In the genomic region with DNA sequence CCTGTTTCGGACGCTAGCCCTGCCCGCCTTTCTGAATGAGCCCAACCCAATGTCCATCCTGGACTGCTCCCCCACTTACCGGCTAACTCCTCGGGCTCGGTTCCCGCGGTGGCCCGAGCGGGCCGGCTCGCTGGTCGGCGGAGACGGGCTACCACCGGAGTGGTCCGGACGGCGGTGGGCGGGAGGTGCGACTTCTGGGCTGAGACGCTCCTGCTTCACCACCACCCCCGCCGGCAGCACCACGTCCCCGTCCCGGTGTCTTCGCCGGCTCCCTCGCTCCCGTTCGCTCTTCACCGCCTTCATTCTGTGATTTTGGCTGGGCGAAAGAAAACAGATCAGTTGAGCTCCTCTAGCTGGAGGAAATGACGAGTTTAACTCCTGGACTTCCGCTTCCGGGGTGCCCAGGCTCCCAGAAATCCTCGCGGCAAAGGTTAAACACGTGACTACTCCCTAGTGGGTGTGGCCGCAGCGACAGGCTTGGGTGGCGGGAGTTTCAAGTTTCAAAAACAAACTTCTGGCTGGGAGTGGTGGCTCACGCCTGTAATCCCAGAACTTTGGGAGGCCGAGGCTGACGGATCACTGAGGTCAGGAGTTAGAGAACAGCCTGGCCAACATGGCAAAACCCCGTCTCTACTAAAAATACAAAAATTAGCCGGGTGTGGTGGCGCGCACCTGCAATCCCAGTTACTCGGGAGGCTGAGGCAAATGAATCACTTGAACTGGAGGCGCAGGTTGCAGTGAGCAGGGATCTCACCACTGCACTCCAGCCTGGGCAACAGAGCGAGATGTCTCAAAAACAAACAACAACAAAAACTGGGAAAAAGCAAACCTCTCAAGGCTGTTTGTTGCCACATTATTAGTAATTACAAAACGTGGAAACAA, we compare ENCODE assay signal across 8 cellular contexts. TPM values are rescaled to one million over a fixed set of nuclear protein-coding genes. Genes with fewer than 3 reads are reported as not detected.
DNase-seq lines count a peak whose midpoint lies in the region; ATAC-seq, FAIRE-seq and TF ChIP-seq lines count a peak whose summit lies in the region.

A gene with protein sequence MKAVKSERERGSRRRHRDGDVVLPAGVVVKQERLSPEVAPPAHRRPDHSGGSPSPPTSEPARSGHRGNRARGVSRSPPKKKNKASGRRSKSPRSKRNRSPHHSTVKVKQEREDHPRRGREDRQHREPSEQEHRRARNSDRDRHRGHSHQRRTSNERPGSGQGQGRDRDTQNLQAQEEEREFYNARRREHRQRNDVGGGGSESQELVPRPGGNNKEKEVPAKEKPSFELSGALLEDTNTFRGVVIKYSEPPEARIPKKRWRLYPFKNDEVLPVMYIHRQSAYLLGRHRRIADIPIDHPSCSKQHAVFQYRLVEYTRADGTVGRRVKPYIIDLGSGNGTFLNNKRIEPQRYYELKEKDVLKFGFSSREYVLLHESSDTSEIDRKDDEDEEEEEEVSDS (minus strand): TSS at position 367 of the 882 bp plus-strand sequence. CDS start 64 bp downstream, at position 303.

- ATAC-seq in stimulated activated naive CD8-positive, alpha-beta T cell treated with anti-CD3 and anti-CD28 coated beads, Interleukin-15, Interleukin-2, amounts not matched to agents 100 U/mL and 50 U/mL, for 24 hours: peak; percentile 98

- H3K4me2 ChIP-seq in MM.1S (ENCODE audit: low read depth, low read length): peak within 1 kb of the TSS; percentile 71

- H3K4me1 ChIP-seq in MM.1S (ENCODE audit: low read length): peaks cover 18% of the 10 kb centered on the region

- H3K9me3 Mint-ChIP-seq in nephron: no peaks in the 10 kb centered on the region

- peak within 1 kb of the TSS; percentile 63 to 96 (median 93) for H3K27ac Mint-ChIP-seq in nephron

- peaks cover 47% of the 10 kb centered on the region for H3K4me1 Mint-ChIP-seq in nephron

- peaks cover 30% of the 10 kb centered on the region for H3K36me3 Mint-ChIP-seq in nephron (ENCODE audit: low read depth)

- peak within 1 kb of the TSS; percentile 91 for H3K9ac ChIP-seq in MM.1S (ENCODE audit: low read length)

- H3K79me2 ChIP-seq in MM.1S (ENCODE audit: low read length): peaks cover 48% of the 10 kb centered on the region

- peaks cover 3% of the 10 kb centered on the region; the same call in 1 of the 2 replicates for H3F3A ChIP-seq in MM.1S (ENCODE audit: insufficient read depth, low read length)

- H2AFZ ChIP-seq in MM.1S (ENCODE audit: low read length): peak within 1 kb of the TSS; percentile 57

- no peaks in the 10 kb centered on the region for H3K9me2 ChIP-seq in MM.1S (replicated peaks; ENCODE audit: insufficient read depth, low read length)

- H3K4me3 ChIP-seq in MM.1S (ENCODE audit: low read length) (peak within 1 kb of the TSS; percentile 91), fibroblast of the aortic adventitia (ENCODE audit: low read depth, low read length) (peak within 1 kb of the TSS; percentile 100)

- peak within 1 kb of the TSS; percentile 58; the same call in 1 of the 2 replicates for H3K27ac ChIP-seq in MM.1S (ENCODE audit: low read length)

- no peaks in the 10 kb centered on the region for H3K36me3 ChIP-seq in MM.1S (replicated peaks; ENCODE audit: insufficient read depth, low read length)

- peak; percentile 91 for DNase-seq in DMS53 treated with DMSO at 0.1 percent for 48 hours (lab: John Stamatoyannopoulos, UW; ENCODE audit: unreplicated experiment)
- peak; percentile 85 for DNase-seq in H54 (ENCODE audit: insufficient read length, low spot score)
- DNase-seq in MM.1S: peak; percentile 96
- peak; percentile 84 for DNase-seq in SHP77 treated with DMSO at 0.1 percent for 48 hours (lab: John Stamatoyannopoulos, UW)
- peak; percentile 89 for DNase-seq in activated effector memory CD4-positive, alpha-beta T cell treated with Interleukin-2 at 50 U/mL for 16 hours
- peak; percentile 90 for DNase-seq in fibroblast of the aortic adventitia (ENCODE audit: low read depth)
- DNase-seq in stimulated activated naive CD8-positive, alpha-beta T cell treated with anti-CD3 and anti-CD28 coated beads, Interleukin-15, Interleukin-2, amounts not matched to agents 100 U/mL and 50 U/mL, for 24 hours: peak; percentile 88

- no peaks in the 10 kb centered on the region for H3K27me3 Mint-ChIP-seq in nephron (ENCODE audit: low read depth)

- H3K27me3 ChIP-seq in MM.1S (replicated peaks; ENCODE audit: insufficient read depth, low read length): no peaks in the 10 kb centered on the region

- no peak for TF ChIP-seq POLR2A in H54 (IDR thresholded peaks at IDR 0.05; ENCODE audit: low read depth, low read length)

- peak within 1 kb of the TSS; percentile 99 to 100 (median 99) for H3K4me3 Mint-ChIP-seq in nephron

- no peaks in the 10 kb centered on the region for H4K20me1 ChIP-seq in MM.1S (ENCODE audit: insufficient read depth, low read length)

- peak; percentile 20 for FAIRE-seq in H54 (lab: Jason Lieb, UNC)

- H3K9me3 ChIP-seq in MM.1S (replicated peaks; ENCODE audit: insufficient read depth, low read length): no peaks in the 10 kb centered on the region

- TF ChIP-seq CTCF in MM.1S (IDR thresholded peaks at IDR 0.05; ENCODE audit: low read length): no peak
- TF ChIP-seq CTCF in fibroblast of the aortic adventitia (IDR thresholded peaks at IDR 0.05; ENCODE audit: insufficient read depth, low read length): no peak
- no peak for TF ChIP-seq CTCF in nephron (IDR thresholded peaks at IDR 0.05; ENCODE audit: unreplicated experiment in 3 of 3)

RNA-seq across cellular contexts. Expression of the gene that starts here (rescaled TPM):
- total RNA-seq in fibroblast of the aortic adventitia (ENCODE audit: low replicate concordance): 12.9 and 23.5 TPM in 2 replicates

Comparison
In these comparisons a context has a peak if more than half of its experiments do, and no peak if none do; other contexts are left out.
1. Peak in every context shown above with its lines: DNase-seq, ATAC-seq, H3K4me3 ChIP-seq and H3K27ac ChIP-seq.